25 cellular contexts compared by ENCODE assay signal in the genomic region with DNA sequence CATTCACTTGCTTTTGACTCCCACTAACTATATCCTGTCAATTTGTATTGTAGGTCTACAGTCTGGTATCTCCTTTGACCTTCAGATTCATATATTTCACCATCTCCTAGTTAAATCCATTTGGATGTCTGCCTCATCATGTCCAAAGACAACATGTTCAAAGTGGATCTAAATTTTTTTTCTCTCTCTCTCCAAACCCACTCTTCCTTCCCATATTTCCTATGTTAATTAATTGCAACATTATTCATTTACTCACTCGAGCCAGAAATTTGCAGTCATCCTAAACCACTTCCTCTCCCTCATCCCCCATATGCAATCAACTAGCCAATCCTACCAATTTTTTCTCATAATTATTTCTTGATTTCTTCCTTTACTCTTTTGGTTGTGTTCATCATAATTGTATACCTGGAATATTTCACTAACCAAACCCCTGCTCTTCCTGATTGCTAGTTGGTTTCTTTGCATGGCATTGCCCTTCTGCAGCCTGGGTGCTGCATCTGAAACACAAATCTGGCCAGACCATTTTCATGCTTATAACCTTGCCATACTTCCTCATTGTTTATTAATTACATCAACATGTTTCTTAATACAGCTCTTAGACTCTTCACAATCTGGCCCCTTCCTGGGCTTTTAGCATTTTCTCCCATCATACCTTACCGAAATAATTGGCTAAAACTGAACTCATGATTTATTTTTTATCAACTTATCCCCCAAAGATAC.
"Had no signal": no experiment of that assay in that cellular context is flagged by ENCODE, and none has a peak within 500 bp of the region (broad histone marks: within the 10 kb centered on the region; RNA-seq: fewer than 3 reads in every experiment).

No MANE protein-coding gene starts in this region.

- H3K36me3 Mint-ChIP-seq: activated CD8-positive, alpha-beta memory T cell treated with anti-CD3 and anti-CD28 coated beads, Interleukin-2, amount 10 ng/mL, durations not matched to agents 7 days and 5 days; activated naive CD4-positive, alpha-beta T cell treated with anti-CD3 and anti-CD28 coated beads, Interleukin-2, amount 10 ng/mL, durations not matched to agents 7 days and 5 days; stimulated activated effector memory CD8-positive, alpha-beta T cell treated with anti-CD3 and anti-CD28 coated beads, Interleukin-12 subunit alpha, Interleukin-12 subunit beta, amount 100 ng/mL, for 72 hours; T-cell had no signal

- H3K27ac Mint-ChIP-seq: activated CD4-positive, alpha-beta T cell treated with anti-CD3 and anti-CD28 coated beads, Interleukin-2, amount 10 ng/mL, durations not matched to agents 7 days and 5 days; activated CD8-positive, alpha-beta memory T cell treated with anti-CD3 and anti-CD28 coated beads, Interleukin-2, amount 10 ng/mL, durations not matched to agents 7 days and 5 days; activated CD8-positive, alpha-beta T cell treated with anti-CD3 and anti-CD28 coated beads for 36 hours; activated naive CD4-positive, alpha-beta T cell treated with anti-CD3 and anti-CD28 coated beads, Interleukin-2, amount 10 ng/mL, durations not matched to agents 7 days and 5 days; immature natural killer cell; natural killer cell treated with Interleukin-12 subunit alpha and Interleukin-12 subunit beta and Interleukin-15 and Interleukin-18, amount 100 ng/mL, for 72 hours; progenitor cell of endocrine pancreas; stimulated activated effector memory CD8-positive, alpha-beta T cell treated with anti-CD3 and anti-CD28 coated beads, Interleukin-12 subunit alpha, Interleukin-12 subunit beta, amount 100 ng/mL, for 72 hours; stimulated activated naive CD8-positive, alpha-beta T cell treated with anti-CD3 and anti-CD28 coated beads, Interleukin-15, amount 100 ng/mL, for 72 hours; T-cell; T-helper 2 cell treated with Interferon-gamma antibody and Interleukin-4, amounts not matched to agents 5 μg/mL and 100 μg/mL, for 36 hours had no signal

- H3K4me3 Mint-ChIP-seq: activated CD4-positive, alpha-beta T cell treated with anti-CD3 and anti-CD28 coated beads, Interleukin-2, amount 10 ng/mL, durations not matched to agents 7 days and 5 days; activated CD8-positive, alpha-beta memory T cell treated with anti-CD3 and anti-CD28 coated beads, Interleukin-2, amount 10 ng/mL, durations not matched to agents 7 days and 5 days; activated CD8-positive, alpha-beta T cell treated with anti-CD3 and anti-CD28 coated beads for 36 hours; activated naive CD4-positive, alpha-beta T cell treated with anti-CD3 and anti-CD28 coated beads, Interleukin-2, amount 10 ng/mL, durations not matched to agents 7 days and 5 days; immature natural killer cell; natural killer cell treated with Interleukin-12 subunit alpha and Interleukin-12 subunit beta and Interleukin-15 and Interleukin-18, amount 100 ng/mL, for 72 hours; stimulated activated effector memory CD8-positive, alpha-beta T cell treated with anti-CD3 and anti-CD28 coated beads, Interleukin-12 subunit alpha, Interleukin-12 subunit beta, amount 100 ng/mL, for 72 hours; stimulated activated naive CD8-positive, alpha-beta T cell treated with anti-CD3 and anti-CD28 coated beads, Interleukin-15, amount 100 ng/mL, for 72 hours; T-cell; T-helper 2 cell treated with Interferon-gamma antibody and Interleukin-4, amounts not matched to agents 5 μg/mL and 100 μg/mL, for 36 hours had no signal

- H3K36me3 ChIP-seq: esophagus muscularis mucosa, tibial artery, WERI-Rb-1 had no signal

- H3K4me3 ChIP-seq: esophagus muscularis mucosa, tibial artery had no signal

- FAIRE-seq: TTC549 had no signal

- DNase-seq: activated CD4-positive, alpha-beta T cell treated with anti-CD3 and anti-CD28 coated beads, Interleukin-2, amount 10 ng/mL, durations not matched to agents 7 days and 5 days; activated CD4-positive, CD25-positive, alpha-beta regulatory T cell treated with anti-CD3 and anti-CD28 coated beads, Interleukin-2, amount 50 U/mL, for 72 hours; activated CD8-positive, alpha-beta memory T cell treated with anti-CD3 and anti-CD28 coated beads, Interleukin-2, amount 10 ng/mL, durations not matched to agents 7 days and 5 days; activated CD8-positive, alpha-beta T cell treated with anti-CD3 and anti-CD28 coated beads for 36 hours; activated effector memory CD4-positive, alpha-beta T cell treated with anti-CD3 and anti-CD28 coated beads, Interleukin-2, amount 50 U/mL, for 16 hours; activated naive CD4-positive, alpha-beta T cell treated with anti-CD3 and anti-CD28 coated beads, Interleukin-2, amount 10 ng/mL, durations not matched to agents 7 days and 5 days; activated T-cell treated with anti-CD3 and anti-CD28 coated beads for 4 hours; amygdala; caudate nucleus; dermis blood vessel endothelial cell; effector CD8-positive, alpha-beta T cell; immature natural killer cell; kidney glomerular epithelial cell; left ventricle myocardium superior; stimulated activated CD4-positive, alpha-beta T cell treated with anti-CD3 and anti-CD28 coated beads, Interleukin-2, amount 100 ng/mL, for 24 hours; stimulated activated naive CD8-positive, alpha-beta T cell treated with anti-CD3 and anti-CD28 coated beads, Interleukin-15, amount 100 ng/mL, for 72 hours; T-cell; tibial artery; WERI-Rb-1 had no signal

- H3K27ac ChIP-seq: esophagus muscularis mucosa, tibial artery, WERI-Rb-1 had no signal

- H3K27me3 ChIP-seq: esophagus muscularis mucosa, tibial artery had no signal

- H3K4me1 ChIP-seq: esophagus muscularis mucosa, tibial artery had no signal

- H3K9me3 Mint-ChIP-seq: activated CD4-positive, alpha-beta T cell treated with anti-CD3 and anti-CD28 coated beads, Interleukin-2, amount 10 ng/mL, durations not matched to agents 7 days and 5 days; activated CD8-positive, alpha-beta T cell treated with anti-CD3 and anti-CD28 coated beads for 36 hours had no signal

- H3K4me1 Mint-ChIP-seq: activated CD4-positive, alpha-beta T cell treated with anti-CD3 and anti-CD28 coated beads, Interleukin-2, amount 10 ng/mL, durations not matched to agents 7 days and 5 days; activated CD8-positive, alpha-beta memory T cell treated with anti-CD3 and anti-CD28 coated beads, Interleukin-2, amount 10 ng/mL, durations not matched to agents 7 days and 5 days; activated naive CD4-positive, alpha-beta T cell treated with anti-CD3 and anti-CD28 coated beads, Interleukin-2, amount 10 ng/mL, durations not matched to agents 7 days and 5 days; immature natural killer cell; stimulated activated effector memory CD8-positive, alpha-beta T cell treated with anti-CD3 and anti-CD28 coated beads, Interleukin-12 subunit alpha, Interleukin-12 subunit beta, amount 100 ng/mL, for 72 hours; stimulated activated naive CD8-positive, alpha-beta T cell treated with anti-CD3 and anti-CD28 coated beads, Interleukin-15, amount 100 ng/mL, for 72 hours; T-cell had no signal

- H3K9me3 ChIP-seq: esophagus muscularis mucosa, tibial artery had no signal

- H3K27me3 Mint-ChIP-seq: activated CD4-positive, alpha-beta T cell treated with anti-CD3 and anti-CD28 coated beads, Interleukin-2, amount 10 ng/mL, durations not matched to agents 7 days and 5 days; activated CD8-positive, alpha-beta memory T cell treated with anti-CD3 and anti-CD28 coated beads, Interleukin-2, amount 10 ng/mL, durations not matched to agents 7 days and 5 days; activated CD8-positive, alpha-beta T cell treated with anti-CD3 and anti-CD28 coated beads for 36 hours; activated naive CD4-positive, alpha-beta T cell treated with anti-CD3 and anti-CD28 coated beads, Interleukin-2, amount 10 ng/mL, durations not matched to agents 7 days and 5 days; natural killer cell treated with Interleukin-12 subunit alpha and Interleukin-12 subunit beta and Interleukin-15 and Interleukin-18, amount 100 ng/mL, for 72 hours; progenitor cell of endocrine pancreas; stimulated activated naive CD8-positive, alpha-beta T cell treated with anti-CD3 and anti-CD28 coated beads, Interleukin-15, amount 100 ng/mL, for 72 hours; T-cell had no signal
